In genomic region chr21:46188226-46189212, GRCh38 we compare ENCODE assay signal across 8 cellular contexts. TPM values are rescaled to one million over a fixed set of nuclear protein-coding genes. Genes with fewer than 3 reads are reported as not detected.
DNase-seq lines count a peak whose midpoint lies in the region; FAIRE-seq and TF ChIP-seq lines count a peak whose summit lies in the region.

No MANE protein-coding gene starts in this region.

- H4K20me1 ChIP-seq in keratinocyte (ENCODE audit: control insufficient read depth, extremely low read depth, insufficient read depth, low read length), result peaks cover 5% of the 10 kb centered on the region

- dilution Hi-C loops in keratinocyte (cut with MboI; ENCODE audit: extremely low pct_ligation_motif_present, low sequenced_read_pairs), result no loop called here

- H3K79me2 ChIP-seq in keratinocyte (ENCODE audit: control insufficient read depth, insufficient read depth, low read length), result no peaks in the 10 kb centered on the region

- whole genome bisulfite sequencing in stomach, 5 donors, result 52 to 60% (median 57%) methylated on average over 17 of the region's 17 CpGs

- H3K9ac ChIP-seq in keratinocyte (ENCODE audit: control insufficient read depth, extremely low read depth, insufficient read depth, low read length), result no peak overlapping the region

- H3K4me1 ChIP-seq in keratinocyte (ENCODE audit: control insufficient read depth, extremely low read depth, insufficient read depth, low read length) (peaks cover 23% of the 10 kb centered on the region), stomach (peaks cover 0 to 31% (median 12%) of the 10 kb centered on the region in 4 donors)

- no peak overlapping the region for H2AFZ ChIP-seq in keratinocyte (ENCODE audit: control insufficient read depth, low read length)

- TF ChIP-seq EP300 in stomach (IDR thresholded peaks at IDR 0.05), result no peak

- TF ChIP-seq POLR2A in stomach (IDR thresholded peaks at IDR 0.05), result no peak

- H3K9me1 ChIP-seq in keratinocyte (ENCODE audit: control insufficient read depth, extremely low read depth, insufficient read depth, low read length), result no peaks in the 10 kb centered on the region

- H3K27me3 ChIP-seq in keratinocyte (ENCODE audit: control insufficient read depth, extremely low read depth, insufficient read depth, low read length) (no peaks in the 10 kb centered on the region), stomach (peaks cover 0 to 14% (median 0%) of the 10 kb centered on the region in 3 donors)

- H3K4me3 ChIP-seq in astrocyte of the spinal cord (ENCODE audit: low read depth, low read length) (no peak overlapping the region), keratinocyte (ENCODE audit: control insufficient read depth in 2 of 3, extremely low read depth in 1 of 3, insufficient read depth in 2 of 3, low read depth in 1 of 3, low read length in 3 of 3) (no peak overlapping the region), stomach (no peak overlapping the region)

- TF ChIP-seq CTCF in astrocyte of the spinal cord (IDR thresholded peaks at IDR 0.05; ENCODE audit: low read depth, low read length), result no peak
- TF ChIP-seq CTCF in keratinocyte (optimal IDR thresholded peaks at IDR 0.05 in 1 of 3, IDR thresholded peaks at IDR 0.05 in 1 of 3, conservative IDR thresholded peaks at IDR 0.05 in 1 of 3; ENCODE audit: extremely low read depth in 1 of 3, insufficient read depth in 2 of 3, low read length in 3 of 3), result no peak
- no peak for TF ChIP-seq CTCF in stomach (IDR thresholded peaks at IDR 0.05)

- H3K36me3 ChIP-seq in keratinocyte (ENCODE audit: control insufficient read depth in 2 of 2, extremely low read depth in 1 of 2, insufficient read depth in 2 of 2, low read length in 2 of 2), result peaks cover 26 to 30% of the 10 kb centered on the region in 2 experiments
- H3K36me3 ChIP-seq in stomach, result peaks cover 17 to 44% (median 38%) of the 10 kb centered on the region in 4 donors

- DNase-seq in ACHN, result peak; percentile 39
- DNase-seq in Kasumi-1 (lab: John Stamatoyannopoulos, UW), result peak; percentile 19 to 34
- DNase-seq in astrocyte of the spinal cord (ENCODE audit: low read depth, low spot score), result peak; percentile 51
- DNase-seq in keratinocyte (ENCODE audit: low read depth, low spot score), result no peak
- no peak for DNase-seq in stomach
- DNase-seq in NCI-H146 (lab: John Stamatoyannopoulos, UW), result no peak
- DNase-seq in NCI-H69 (lab: John Stamatoyannopoulos, UW), result no peak
- DNase-seq in activated effector memory CD4-positive, alpha-beta T cell treated with Interleukin-2 at 50 U/mL for 16 hours, result no peak

- peak overlapping the region; percentile 19 for H3K27ac ChIP-seq in keratinocyte (ENCODE audit: control insufficient read depth, insufficient read depth, low read length)
- H3K27ac ChIP-seq in stomach, result peak overlapping the region in 4 of 5 donors; percentile 36 to 67 (median 49)

- in situ Hi-C loops in ACHN (cut with HindIII; ENCODE audit: low pct_ligation_motif_present, low pct_unique_long_range_greater_than_20kb, low sequenced_read_pairs) (no loop called here), astrocyte of the spinal cord (cut with HindIII; ENCODE audit: low sequenced_read_pairs) (no loop called here)

- peak overlapping the region; percentile 18 for H3K4me2 ChIP-seq in keratinocyte (ENCODE audit: control insufficient read depth, extremely low read depth, insufficient read depth, low read depth, low read length)

- no peaks in the 10 kb centered on the region for H3K9me3 ChIP-seq in keratinocyte (ENCODE audit: control insufficient read depth, low read depth, low read length)
- H3K9me3 ChIP-seq in stomach, result no peaks in the 10 kb centered on the region

- FAIRE-seq in keratinocyte (lab: Jason Lieb, UNC), result no peak

- intact Hi-C loops in stomach (cut with DNase I; ENCODE audit: low total_unique reads), result no loop called here

RNA-seq across cellular contexts. Expression of gene SPATC1L, which starts 4.3 kb away (rescaled TPM):
- polyA plus RNA-seq in keratinocyte (0.79 to 4.5 TPM (median 1.3 TPM) in 3 replicates), stomach (10 to 100 TPM in 2 of 3 donors, 1 to 10 TPM in 1; 7.0 to 14.2 (median 13.7) TPM)
- polyA plus RNA-seq in keratinocyte (2011; ENCODE audit: low read depth), result 1.5 TPM
- 2.9 and 10.0 TPM in 2 replicates for polyA plus RNA-seq in keratinocyte (2011; cell fraction: cytosol; rRNA removed)
- 2.3 and 4.9 TPM in 2 replicates for polyA plus RNA-seq in keratinocyte (2011; cell fraction: nucleus; rRNA removed)
- polyA plus RNA-seq in keratinocyte (2012; ENCODE audit: low replicate concordance), result 5.4 and 11.4 TPM in 2 replicates
- 1.5 to 12.2 TPM (median 1.5 TPM) in 3 replicates for polyA minus RNA-seq in keratinocyte
- 6.9 TPM for polyA minus RNA-seq in keratinocyte (2011; cell fraction: cytosol; rRNA and poly(A)+ RNA removed)
- 1.7 and 1.8 TPM in 2 replicates for polyA minus RNA-seq in keratinocyte (2011; cell fraction: nucleus; rRNA and poly(A)+ RNA removed)
- total RNA-seq in stomach, result 10 to 100 TPM in 2 of 5 donors, 1 to 10 TPM in 1, under 1 TPM in 1, not detected in 1; 0.72 to 26.4 (median 8.0) TPM

RNA-seq across cellular contexts. Expression of gene FTCD, which starts 33.1 kb away (rescaled TPM):
- 0.08 TPM in 1 of 3 replicates, not detected in the others for polyA plus RNA-seq in keratinocyte
- polyA plus RNA-seq in keratinocyte (2011; ENCODE audit: low read depth), result not detected
- not detected in 2 replicates for polyA plus RNA-seq in keratinocyte (2011; cell fraction: cytosol; rRNA removed)
- polyA plus RNA-seq in keratinocyte (2011; cell fraction: nucleus; rRNA removed), result 0.28 and 0.68 TPM in 2 replicates
- 0.47 TPM in 1 of 2 replicates, not detected in the other for polyA plus RNA-seq in keratinocyte (2012; ENCODE audit: low replicate concordance)
- polyA minus RNA-seq in keratinocyte, result not detected in 3 replicates
- polyA minus RNA-seq in keratinocyte (2011; cell fraction: cytosol; rRNA and poly(A)+ RNA removed), result not detected
- not detected in 2 replicates for polyA minus RNA-seq in keratinocyte (2011; cell fraction: nucleus; rRNA and poly(A)+ RNA removed)
- total RNA-seq in stomach, result 1 to 10 TPM in 2 of 5 donors, not detected in 3; 1.3 to 6.7 TPM
- polyA plus RNA-seq in stomach, result 1 to 10 TPM in 1 of 3 donors, under 1 TPM in 2; 0.25 to 2.4 (median 0.53) TPM

RNA-seq across cellular contexts. Expression of gene LSS, which starts 40.1 kb away (rescaled TPM):
- 105 to 136 TPM (median 134 TPM) in 3 replicates for polyA plus RNA-seq in keratinocyte
- 27.6 TPM for polyA plus RNA-seq in keratinocyte (2011; ENCODE audit: low read depth)
- 64.0 and 96.8 TPM in 2 replicates for polyA plus RNA-seq in keratinocyte (2011; cell fraction: cytosol; rRNA removed)
- polyA plus RNA-seq in keratinocyte (2011; cell fraction: nucleus; rRNA removed), result 299 and 368 TPM in 2 replicates
- 27.2 and 156 TPM in 2 replicates for polyA plus RNA-seq in keratinocyte (2012; ENCODE audit: low replicate concordance)
- 220 to 321 TPM (median 313 TPM) in 3 replicates for polyA minus RNA-seq in keratinocyte
- polyA minus RNA-seq in keratinocyte (2011; cell fraction: cytosol; rRNA and poly(A)+ RNA removed), result 126 TPM
- polyA minus RNA-seq in keratinocyte (2011; cell fraction: nucleus; rRNA and poly(A)+ RNA removed), result 158 and 181 TPM in 2 replicates
- total RNA-seq in stomach, result 100 to 1,000 TPM in 1 of 5 donors, 10 to 100 TPM in 4; 26.4 to 246 (median 46.7) TPM
- polyA plus RNA-seq in stomach, result 10 to 100 TPM; 15.3 to 22.2 (median 21.7) TPM

Comparison
In these comparisons a context has a peak if more than half of its experiments do, and no peak if none do; other contexts are left out.
1. DNase-seq: peak in ACHN (single experiment), Kasumi-1 (2 of 2) and astrocyte of the spinal cord (single experiment); none in keratinocyte (single experiment), stomach (single experiment), NCI-H146 (single experiment), NCI-H69 (single experiment) and activated effector memory CD4-positive, alpha-beta T cell treated with Interleukin-2 at 50 U/mL for 16 hours (single experiment).